Comparison of ENCODE assay signal across 1 cellular context in genomic region chr22:41541484-41541883, GRCh38.
TF ChIP-seq lines count a peak whose summit lies in the region.

No MANE protein-coding gene starts in this region.

TF ChIP-seq in IMR-90, 13 proteins besides CTCF, POLR2A, EP300 and RAD21:
- TF ChIP-seq MAFK (IDR thresholded peaks at IDR 0.05; ENCODE audit: low read depth, low read length) (no peak), CHD1 (IDR thresholded peaks at IDR 0.05; ENCODE audit: low read depth, low read length) (no peak), BHLHE40 (IDR thresholded peaks at IDR 0.05; ENCODE audit: low read depth, low read length) (no peak), MXI1 (IDR thresholded peaks at IDR 0.05; ENCODE audit: borderline replicate concordance, low read depth, low read length) (no peak), RFX5 (IDR thresholded peaks at IDR 0.05; ENCODE audit: low read depth, low read length) (no peak)
TF ChIP-seq in IMR-90: peak in this region for 0.
